In genomic region chr9:33473643-33474352, GRCh38 we compare ENCODE assay signal across 8 cellular contexts.
DNase-seq lines count a peak whose midpoint lies in the region; ATAC-seq and FAIRE-seq lines count a peak whose summit lies in the region.

TSS of gene NOL6 (minus strand) at chr9:33473924. CDS start at chr9:33473842, 82 bp downstream.

- H3K4me3 Mint-ChIP-seq in effector memory CD8-positive, alpha-beta T cell: peak within 1 kb of the TSS; percentile 94 to 97

- H3K27me3 Mint-ChIP-seq in effector memory CD8-positive, alpha-beta T cell: no peaks in the 10 kb centered on the region

- H3K4me1 Mint-ChIP-seq in effector memory CD8-positive, alpha-beta T cell (ENCODE audit: low read depth in 2 of 2): peaks cover 15% of the 10 kb centered on the region in 2 donors

- peak; percentile 98 for ATAC-seq in GM21367 (IDR thresholded peaks at IDR 0.05; ENCODE audit: unreplicated experiment)
- peak; percentile 97 for ATAC-seq in effector memory CD8-positive, alpha-beta T cell (replicated peaks)

- no peak for FAIRE-seq in HTR-8/SVneo (lab: Jason Lieb, UNC)

- no peaks in the 10 kb centered on the region for H3K9me3 Mint-ChIP-seq in effector memory CD8-positive, alpha-beta T cell

- DNase-seq in COLO829 (ENCODE audit: low spot score) (peak; percentile 99), HTR-8/SVneo (ENCODE audit: insufficient read length, low spot score) (peak; percentile 87), NOMO-1 treated with dmso at 0.1 percent for 144 hours (lab: John Stamatoyannopoulos, UW; ENCODE audit: unreplicated experiment) (peak; percentile 100), medulla oblongata (ENCODE audit: extremely low spot score) (peak; percentile 100)
- peak; percentile 80 to 94 (median 91) for DNase-seq in activated CD8-positive, alpha-beta memory T cell treated with anti-CD3 and anti-CD28 coated beads for 48 hours (ENCODE audit: low read depth in 2 of 3, low spot score in 2 of 3)
- DNase-seq in effector memory CD8-positive, alpha-beta T cell: peak; percentile 98 to 99 (median 99)
- DNase-seq in stimulated activated CD8-positive, alpha-beta memory T cell treated with anti-CD3 and anti-CD28 coated beads, Interleukin-12 subunit alpha, Interleukin-12 subunit beta, amount 100 ng/mL, for 1 hour (ENCODE audit: low read depth): peak; percentile 96

- peak within 1 kb of the TSS; percentile 94 to 97 for H3K27ac Mint-ChIP-seq in effector memory CD8-positive, alpha-beta T cell

- H3K36me3 Mint-ChIP-seq in effector memory CD8-positive, alpha-beta T cell (ENCODE audit: insufficient read depth): peaks cover 26% of the 10 kb centered on the region

Comparison
In these comparisons a context has a peak if more than half of its experiments do, and no peak if none do; other contexts are left out.
1. Peak in every context shown above with its lines: DNase-seq and ATAC-seq.